ENCODE assay signal across 14 cellular contexts in genomic region chr6:42423244-42423643, GRCh38. TPM values are rescaled to one million over a fixed set of nuclear protein-coding genes. Genes with fewer than 3 reads are reported as not detected.
DNase-seq lines count a peak whose midpoint lies in the region; ATAC-seq and TF ChIP-seq lines count a peak whose summit lies in the region.
"Had no signal": no experiment of that assay in that cellular context is flagged by ENCODE, and none has a peak within 500 bp of the region (broad histone marks: within the 10 kb centered on the region; RNA-seq: fewer than 3 reads in every experiment).

No MANE protein-coding gene starts in this region.

- no peak overlapping the region for H3K27ac ChIP-seq in GM23338 (ENCODE audit: low read depth)
- H3K27ac ChIP-seq in Karpas-422 (ENCODE audit: low read length) = no peak overlapping the region
- H3K27ac ChIP-seq: pancreas had no signal

- peaks cover 9% of the 10 kb centered on the region for H3K27me3 Mint-ChIP-seq in GM23338 (ENCODE audit: insufficient read depth, low read depth, poor library complexity)
- H3K27me3 Mint-ChIP-seq in activated T-cell treated with anti-CD3 and anti-CD28 coated beads, Interleukin-2, amount 50 U/mL, for 24 hours = no peaks in the 10 kb centered on the region

- DNase-seq in GM23338 (ENCODE audit: low spot score) (no peak), left cardiac atrium (no peak), Karpas-422 (no peak)
- DNase-seq in activated T-cell treated with anti-CD3 and anti-CD28 coated beads, Interleukin-2, amount 50 U/mL, for 24 hours = no peak
- peak; percentile 48 to 53 for DNase-seq in stimulated activated CD4-positive, alpha-beta T cell treated with anti-CD3 and anti-CD28 coated beads, Interleukin-2, amount 100 ng/mL, for 24 hours
- DNase-seq: caudate nucleus, mammary epithelial cell, NCI-H1417, NCI-H69, pancreas had no signal

- no peak for TF ChIP-seq CTCF in GM23338 (conservative IDR thresholded peaks at IDR 0.05; ENCODE audit: low read depth in 2 of 2)

- peak; percentile 45 for ATAC-seq in GM18505 (IDR thresholded peaks at IDR 0.05; ENCODE audit: unreplicated experiment)
- ATAC-seq in GM23338 = no peak
- no peak for ATAC-seq in HG03196 (IDR thresholded peaks at IDR 0.05; ENCODE audit: unreplicated experiment)
- ATAC-seq in left cardiac atrium = no peak
- no peak for ATAC-seq in GM18519 (IDR thresholded peaks at IDR 0.05; ENCODE audit: low FRiP score, unreplicated experiment)
- ATAC-seq: esophagus mucosa, pancreas had no signal

- peaks cover 9% of the 10 kb centered on the region; the same call in 2 of the 3 replicates for H3K36me3 Mint-ChIP-seq in GM23338 (ENCODE audit: low read depth)
- peaks cover 8% of the 10 kb centered on the region for H3K36me3 Mint-ChIP-seq in activated T-cell treated with anti-CD3 and anti-CD28 coated beads, Interleukin-2, amount 50 U/mL, for 24 hours (ENCODE audit: low read depth)

- H3K9me2 ChIP-seq in GM23338 (ENCODE audit: insufficient read depth) (no peaks in the 10 kb centered on the region), Karpas-422 (replicated peaks; ENCODE audit: insufficient read depth, low read length) (no peaks in the 10 kb centered on the region)

- 0 out of 2 replicates have a peak, but pooled peaks cover 4% of the 10 kb centered on the region for H3F3A ChIP-seq in GM23338 (replicated peaks; ENCODE audit: low read depth)

- H3K36me3 ChIP-seq in GM23338 (ENCODE audit: insufficient read depth) = no peaks in the 10 kb centered on the region
- peaks cover 25% of the 10 kb centered on the region for H3K36me3 ChIP-seq in Karpas-422 (ENCODE audit: insufficient read depth, low read length)
- H3K36me3 ChIP-seq: pancreas had no signal

- H3K4me1 ChIP-seq in GM23338 (ENCODE audit: insufficient read depth) (peaks cover 23% of the 10 kb centered on the region), Karpas-422 (ENCODE audit: low read length) (peaks cover 33% of the 10 kb centered on the region)

- H2AFZ ChIP-seq in GM23338 = no peak overlapping the region
- no peak overlapping the region for H2AFZ ChIP-seq in Karpas-422 (ENCODE audit: low read length)

- no peak overlapping the region for H3K4me2 ChIP-seq in GM23338
- H3K4me2 ChIP-seq in Karpas-422 (ENCODE audit: low read depth, low read length, poor library complexity, severe bottlenecking) = no peak overlapping the region

- H4K20me1 ChIP-seq in GM23338 (replicated peaks; ENCODE audit: insufficient read depth) (peaks cover 53% of the 10 kb centered on the region), Karpas-422 (ENCODE audit: insufficient read depth, low read depth, low read length) (0 out of 2 replicates have a peak, but pooled peaks cover 8% of the 10 kb centered on the region)

- H3K27ac Mint-ChIP-seq in GM23338 = peak overlapping the region; percentile 27; the same call in 1 of the 2 replicates
- peak overlapping the region; percentile 75 for H3K27ac Mint-ChIP-seq in activated T-cell treated with anti-CD3 and anti-CD28 coated beads, Interleukin-2, amount 50 U/mL, for 24 hours

- peaks cover 96% of the 10 kb centered on the region for H3K79me2 ChIP-seq in GM23338 (replicated peaks; ENCODE audit: insufficient read depth)
- peaks cover 93% of the 10 kb centered on the region for H3K79me2 ChIP-seq in Karpas-422 (ENCODE audit: low read length)

- no peak for TF ChIP-seq POLR2A in GM18505 (IDR thresholded peaks at IDR 0.05; ENCODE audit: borderline replicate concordance, extremely low read depth, insufficient read depth, insufficient read length)

- no peaks in the 10 kb centered on the region for H3K9me3 Mint-ChIP-seq in GM23338
- no peaks in the 10 kb centered on the region for H3K9me3 Mint-ChIP-seq in activated T-cell treated with anti-CD3 and anti-CD28 coated beads, Interleukin-2, amount 50 U/mL, for 24 hours

- H3K4me3 ChIP-seq in GM23338 = no peak overlapping the region
- no peak overlapping the region for H3K4me3 ChIP-seq in Karpas-422 (ENCODE audit: low read length)
- H3K4me3 ChIP-seq: pancreas had no signal

- H3K9me3 ChIP-seq in Karpas-422 (ENCODE audit: low read length) = no peaks in the 10 kb centered on the region
- H3K9me3 ChIP-seq: pancreas had no signal

- intact Hi-C loops in left cardiac atrium (cut with DNase I) = no loop called here

- H3K27me3 ChIP-seq in GM23338 (ENCODE audit: insufficient read depth) = no peaks in the 10 kb centered on the region
- H3K27me3 ChIP-seq in Karpas-422 (ENCODE audit: low read length) = no peaks in the 10 kb centered on the region
- H3K27me3 ChIP-seq: pancreas had no signal

- no peak overlapping the region for H3K9ac ChIP-seq in Karpas-422 (ENCODE audit: low read length)

- H3K4me1 Mint-ChIP-seq in GM23338 = peaks cover 46% of the 10 kb centered on the region
- peaks cover 68% of the 10 kb centered on the region for H3K4me1 Mint-ChIP-seq in activated T-cell treated with anti-CD3 and anti-CD28 coated beads, Interleukin-2, amount 50 U/mL, for 24 hours (ENCODE audit: low read depth)

- H3K4me3 Mint-ChIP-seq in GM23338 = no peak overlapping the region
- H3K4me3 Mint-ChIP-seq in activated T-cell treated with anti-CD3 and anti-CD28 coated beads, Interleukin-2, amount 50 U/mL, for 24 hours = peak overlapping the region; percentile 38

TF ChIP-seq in GM23338, 12 proteins besides CTCF, POLR2A, EP300 and RAD21 (continues in another document):
- TF ChIP-seq STAT1 (IDR thresholded peaks at IDR 0.05; ENCODE audit: unreplicated experiment) = no peak
- no peak for TF ChIP-seq ZNF114 (CRISPR knock-in tag; IDR thresholded peaks at IDR 0.05)
- TF ChIP-seq JUNB (IDR thresholded peaks at IDR 0.05; ENCODE audit: unreplicated experiment) = no peak
- no peak for TF ChIP-seq EZH2phosphoT487 (IDR thresholded peaks at IDR 0.05; ENCODE audit: unreplicated experiment)
- no peak for TF ChIP-seq NANOG (IDR thresholded peaks at IDR 0.05; ENCODE audit: borderline replicate concordance)
- no peak for TF ChIP-seq ZNF462 (CRISPR knock-in tag; IDR thresholded peaks at IDR 0.05)
- no peak for TF ChIP-seq ZNF331 (CRISPR knock-in tag; IDR thresholded peaks at IDR 0.05; ENCODE audit: low read depth)

RNA-seq across cellular contexts. Expression of gene TRERF1, which starts 28.5 kb away (rescaled TPM):
- 20.5 and 20.6 TPM in 2 replicates for total RNA-seq in GM23338 (2014; rRNA removed; shearing (Covaris generic))
- polyA plus RNA-seq in GM23338 (2016; fragmentation: Nextera tagmentation; extraction: Ambion mirVana) = 11.1 and 11.2 TPM in 2 replicates
- total RNA-seq in left cardiac atrium = 1 to 10 TPM; 1.2 to 2.6 TPM
- 30.2 and 32.7 TPM in 2 replicates for total RNA-seq in Karpas-422 (2014; rRNA removed; shearing (Covaris generic); ENCODE audit: low replicate concordance)

Comparison
In these comparisons a context has a peak if more than half of its experiments do, and no peak if none do; other contexts are left out.
1. DNase-seq: peak in stimulated activated CD4-positive, alpha-beta T cell treated with anti-CD3 and anti-CD28 coated beads, Interleukin-2, amount 100 ng/mL, for 24 hours (2 of 2); none in GM23338 (single experiment), activated T-cell treated with anti-CD3 and anti-CD28 coated beads, Interleukin-2, amount 50 U/mL, for 24 hours (single experiment), left cardiac atrium (single experiment) and Karpas-422 (single experiment).